ENCODE assay signal across 10 cellular contexts in the genomic region with DNA sequence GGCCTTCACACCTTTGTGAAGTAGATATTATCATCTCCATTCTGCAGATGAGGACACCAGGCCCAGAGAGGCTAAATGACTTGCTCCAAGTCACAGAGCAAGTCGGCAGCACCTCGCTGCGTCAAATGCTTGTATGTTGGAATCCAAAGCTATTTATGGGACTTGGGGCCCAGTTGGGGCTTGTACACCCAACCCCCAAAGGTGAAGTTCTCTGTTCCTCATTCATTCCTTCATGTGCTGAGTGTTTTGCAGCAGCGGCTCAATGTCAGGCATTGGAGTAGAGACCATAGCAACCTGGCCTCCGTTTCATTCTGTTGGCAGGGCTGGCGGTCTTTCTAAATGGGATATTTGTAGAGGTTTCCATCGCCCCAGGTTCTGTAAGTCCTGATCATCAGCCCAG.
A peak's percentile ranks its signal among the peaks of the same experiment; 100 is the strongest.
DNase-seq lines count a peak whose midpoint lies in the region; ATAC-seq and TF ChIP-seq lines count a peak whose summit lies in the region.
"Had no signal": no experiment of that assay in that cellular context is flagged by ENCODE, and none has a peak within 500 bp of the region (broad histone marks: within the 10 kb centered on the region; RNA-seq: fewer than 3 reads in every experiment).

No MANE protein-coding gene starts in this region.

- peak overlapping the region; percentile 58; the same call in 1 of the 2 replicates for H3K27ac ChIP-seq in Panc1 (ENCODE audit: low read length)
- H3K27ac ChIP-seq: cardiac muscle cell had no signal

- no peaks in the 10 kb centered on the region for H3K36me3 Mint-ChIP-seq in activated T-cell treated with anti-CD3 and anti-CD28 coated beads, Interleukin-2, amount 50 U/mL, for 24 hours (ENCODE audit: low read depth)

- H3K4me3 Mint-ChIP-seq in activated T-cell treated with anti-CD3 and anti-CD28 coated beads, Interleukin-2, amount 50 U/mL, for 24 hours: peak overlapping the region; percentile 55

- no peaks in the 10 kb centered on the region for H3K27me3 ChIP-seq in Panc1 (ENCODE audit: control insufficient read depth, insufficient read depth, low read length)
- H3K27me3 ChIP-seq: cardiac muscle cell had no signal

- DNase-seq in activated T-cell treated with anti-CD3 and anti-CD28 coated beads, Interleukin-2, amount 50 U/mL, for 24 hours: peak; percentile 45
- DNase-seq in activated T-cell treated with anti-CD3 and anti-CD28 coated beads, Interleukin-2, amount 50 U/mL, for 48 hours: no peak
- no peak for DNase-seq in Panc1 (ENCODE audit: low read depth, low spot score)
- peak; percentile 34 for DNase-seq in pons (ENCODE audit: low spot score)
- no peak for DNase-seq in NCI-H1048 (lab: John Stamatoyannopoulos, UW)
- DNase-seq in sciatic nerve (ENCODE audit: low spot score): no peak
- no peak for DNase-seq in dermis blood vessel endothelial cell
- DNase-seq: NCI-H187 had no signal

- peak overlapping the region; percentile 77 for H3K27ac Mint-ChIP-seq in activated T-cell treated with anti-CD3 and anti-CD28 coated beads, Interleukin-2, amount 50 U/mL, for 24 hours

- H3K4me1 Mint-ChIP-seq in activated T-cell treated with anti-CD3 and anti-CD28 coated beads, Interleukin-2, amount 50 U/mL, for 24 hours (ENCODE audit: low read depth): peaks cover 58% of the 10 kb centered on the region

- H3K36me3 ChIP-seq in Panc1 (ENCODE audit: control insufficient read depth, insufficient read depth, low read length): no peaks in the 10 kb centered on the region
- H3K36me3 ChIP-seq: cardiac muscle cell had no signal

- intact Hi-C loops in Panc1 (cut with micrococcal nuclease; ENCODE audit: unreplicated experiment) (no loop called here), sciatic nerve (cut with DNase I) (no loop called here)

- peaks cover 14% of the 10 kb centered on the region for H3K27me3 Mint-ChIP-seq in activated T-cell treated with anti-CD3 and anti-CD28 coated beads, Interleukin-2, amount 50 U/mL, for 24 hours

- CTCF ChIA-PET in Panc1 (lab: Charles Lee): interaction anchor here (0.7 kb wide), 1 partner anchor 63 kb away, joined by 4 read pairs; no protein-coding TSS in a partner anchor

- peaks cover 21% of the 10 kb centered on the region for H3K4me1 ChIP-seq in Panc1 (ENCODE audit: control insufficient read depth, insufficient read depth, low read length)

- no peaks in the 10 kb centered on the region for H3K9me3 ChIP-seq in Panc1 (ENCODE audit: control insufficient read depth, insufficient read depth, low read depth, low read length)

- BruUV-seq in Panc1 (replicated peaks; lab: Mats Ljungman, UMichigan): no TSS peak

- TF ChIP-seq CTCF in Panc1 (IDR thresholded peaks at IDR 0.05): no peak

- POLR2A ChIA-PET in Panc1 (lab: Charles Lee): interaction anchor here (0.6 kb wide), 1 partner anchor 54 kb away, joined by 6 read pairs; no protein-coding TSS in a partner anchor

- ATAC-seq in HG02943 (IDR thresholded peaks at IDR 0.05; ENCODE audit: low read depth, unreplicated experiment) (peak; percentile 14), Panc1 (no peak), sciatic nerve (no peak)

- no peak overlapping the region for H3K4me3 ChIP-seq in Panc1 (ENCODE audit: low read depth in 2 of 2, low read length in 2 of 2)
- H3K4me3 ChIP-seq: cardiac muscle cell had no signal

- H3K9me3 Mint-ChIP-seq in activated T-cell treated with anti-CD3 and anti-CD28 coated beads, Interleukin-2, amount 50 U/mL, for 24 hours: no peaks in the 10 kb centered on the region

- in situ Hi-C loops in Panc1 (cut with HindIII; ENCODE audit: low pct_unique_long_range_greater_than_20kb, low sequenced_read_pairs): no loop called here

Comparison
In these comparisons a context has a peak if more than half of its experiments do, and no peak if none do; other contexts are left out.
1. DNase-seq: peak in activated T-cell treated with anti-CD3 and anti-CD28 coated beads, Interleukin-2, amount 50 U/mL, for 24 hours (single experiment) and pons (single experiment); none in activated T-cell treated with anti-CD3 and anti-CD28 coated beads, Interleukin-2, amount 50 U/mL, for 48 hours (0 of 2), Panc1 (single experiment), NCI-H1048 (single experiment), sciatic nerve (single experiment) and dermis blood vessel endothelial cell (single experiment).